8 cellular contexts compared by ENCODE assay signal in the genomic region with DNA sequence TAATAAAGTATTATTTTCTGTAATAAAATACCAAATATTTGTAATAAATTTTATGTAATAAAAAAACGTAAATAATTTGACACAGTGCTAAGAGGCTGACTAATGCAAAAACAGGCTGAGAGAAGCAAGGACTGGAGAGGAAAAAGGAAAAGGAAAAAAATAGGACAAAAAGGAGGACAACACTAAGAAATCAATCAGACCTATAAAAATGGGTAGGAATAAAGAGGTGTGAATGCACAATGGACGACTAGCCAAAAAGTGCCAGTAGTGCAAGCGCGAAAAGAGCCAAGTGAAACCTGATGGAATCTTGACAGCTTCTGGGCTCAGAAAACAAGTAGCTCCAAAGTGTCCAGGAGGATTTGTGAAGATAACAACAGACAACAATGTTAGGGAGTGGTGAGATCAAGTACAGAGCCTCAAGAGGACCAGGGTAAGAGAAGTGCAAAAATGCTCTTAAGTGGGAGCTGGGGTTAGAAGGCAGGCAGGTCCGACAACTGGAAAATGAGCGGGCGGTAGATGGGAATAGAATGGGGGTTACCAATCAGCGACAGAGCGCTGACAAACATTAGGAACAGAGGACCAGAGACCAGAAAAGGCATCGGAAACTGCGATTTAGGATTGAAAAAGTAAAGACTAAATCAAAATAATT. TPM values are rescaled to one million over a fixed set of nuclear protein-coding genes. Genes with fewer than 3 reads are reported as not detected.
A peak's percentile ranks its signal among the peaks of the same experiment; 100 is the strongest.
DNase-seq lines count a peak whose midpoint lies in the region; ATAC-seq and TF ChIP-seq lines count a peak whose summit lies in the region.

No MANE protein-coding gene starts in this region.

- H3K4me3 Mint-ChIP-seq in endodermal cell, result no peak overlapping the region

- TF ChIP-seq CTCF in endodermal cell (conservative IDR thresholded peaks at IDR 0.05), result no peak

- peak; percentile 20 for DNase-seq in DMS79 (lab: John Stamatoyannopoulos, UW)
- DNase-seq in NCI-H526 (lab: John Stamatoyannopoulos, UW), result peak; percentile 36 to 66
- DNase-seq in endodermal cell, result no peak
- DNase-seq in activated naive CD4-positive, alpha-beta T cell treated with anti-CD3 and anti-CD28 coated beads, Interleukin-2, amount 50 U/mL, for 16 hours, result no peak
- DNase-seq in COLO829 (ENCODE audit: low spot score), result no peak
- DNase-seq in stimulated activated CD4-positive, alpha-beta T cell treated with anti-CD3 and anti-CD28 coated beads, Interleukin-2, amount 100 ng/mL, for 24 hours, result no peak

- H3K4me3 ChIP-seq in endodermal cell (ENCODE audit: low read length) (peak overlapping the region; percentile 89), mucosa of rectum (ENCODE audit: low read length in 2 of 2) (peak overlapping the region; percentile 89 to 93)

- H3K27me3 ChIP-seq in endodermal cell (ENCODE audit: control insufficient read depth, insufficient read depth, low read length, poor library complexity, severe bottlenecking) (no peaks in the 10 kb centered on the region), mucosa of rectum (ENCODE audit: control insufficient read depth in 2 of 2, insufficient read depth in 2 of 2, low read length in 2 of 2) (no peaks in the 10 kb centered on the region)

- no peak overlapping the region for H3K27ac Mint-ChIP-seq in endodermal cell

- ATAC-seq in GM21786 (IDR thresholded peaks at IDR 0.05; ENCODE audit: unreplicated experiment), result peak; percentile 2

- peak overlapping the region; percentile 96 for H3K27ac ChIP-seq in endodermal cell (ENCODE audit: low read depth, low read length)
- peak overlapping the region; percentile 89 to 91 for H3K27ac ChIP-seq in mucosa of rectum (ENCODE audit: low read depth in 2 of 2, low read length in 2 of 2)

- H3K9me3 ChIP-seq in endodermal cell (ENCODE audit: control insufficient read depth, low read length), result peaks cover 3% of the 10 kb centered on the region
- H3K9me3 ChIP-seq in mucosa of rectum (ENCODE audit: control insufficient read depth in 2 of 2, low read length in 2 of 2), result no peaks in the 10 kb centered on the region

- peaks cover 11% of the 10 kb centered on the region for H3K27me3 Mint-ChIP-seq in endodermal cell (ENCODE audit: insufficient read depth)

- H3K4me1 ChIP-seq in endodermal cell (ENCODE audit: control insufficient read depth, insufficient read depth, low read length) (no peaks in the 10 kb centered on the region), mucosa of rectum (ENCODE audit: control insufficient read depth in 2 of 2, insufficient read depth in 2 of 2, low read length in 2 of 2) (peaks cover 4% of the 10 kb centered on the region in 2 donors)

- H3K4me1 Mint-ChIP-seq in endodermal cell, result no peaks in the 10 kb centered on the region

- 6 to 7% methylated on average over 11 of the region's 11 CpGs for WGBS in endodermal cell (ENCODE audit: insufficient coverage in 1 of 2, insufficient read length in 1 of 2), 2 experiments

- peaks cover 12% of the 10 kb centered on the region for H3K36me3 Mint-ChIP-seq in endodermal cell (ENCODE audit: low read depth)

- peak overlapping the region; percentile 94 for H3K9ac ChIP-seq in endodermal cell (ENCODE audit: extremely low read depth, low read length, poor library complexity, severe bottlenecking)
- peak overlapping the region; percentile 72 to 98 for H3K9ac ChIP-seq in mucosa of rectum (ENCODE audit: low read depth in 1 of 2, low read length in 2 of 2)

- H3K36me3 ChIP-seq in endodermal cell (ENCODE audit: control insufficient read depth, insufficient read depth, low read length) (peaks cover 2% of the 10 kb centered on the region), mucosa of rectum (ENCODE audit: control insufficient read depth in 2 of 2, insufficient read depth in 2 of 2, low read length in 2 of 2) (no peaks in the 10 kb centered on the region)

- H3K9me3 Mint-ChIP-seq in endodermal cell, result peaks cover 5% of the 10 kb centered on the region

RNA-seq across cellular contexts. Expression of gene BRAF, which starts 1.2 kb away (rescaled TPM):
- 10 to 100 TPM; 45.7 to 46.7 TPM for total RNA-seq in endodermal cell
- polyA plus RNA-seq in endodermal cell (2013, experiment 1 of 2), result 18.4 TPM
- 18.5 TPM for polyA plus RNA-seq in endodermal cell (2013, experiment 2 of 2)

Comparison
In these comparisons a context has a peak if more than half of its experiments do, and no peak if none do; other contexts are left out.
1. DNase-seq: peak in DMS79 (single experiment) and NCI-H526 (2 of 2); none in endodermal cell (single experiment), activated naive CD4-positive, alpha-beta T cell treated with anti-CD3 and anti-CD28 coated beads, Interleukin-2, amount 50 U/mL, for 16 hours (single experiment), COLO829 (single experiment) and stimulated activated CD4-positive, alpha-beta T cell treated with anti-CD3 and anti-CD28 coated beads, Interleukin-2, amount 100 ng/mL, for 24 hours (0 of 2).